32 cellular contexts compared by ENCODE assay signal in the genomic region with DNA sequence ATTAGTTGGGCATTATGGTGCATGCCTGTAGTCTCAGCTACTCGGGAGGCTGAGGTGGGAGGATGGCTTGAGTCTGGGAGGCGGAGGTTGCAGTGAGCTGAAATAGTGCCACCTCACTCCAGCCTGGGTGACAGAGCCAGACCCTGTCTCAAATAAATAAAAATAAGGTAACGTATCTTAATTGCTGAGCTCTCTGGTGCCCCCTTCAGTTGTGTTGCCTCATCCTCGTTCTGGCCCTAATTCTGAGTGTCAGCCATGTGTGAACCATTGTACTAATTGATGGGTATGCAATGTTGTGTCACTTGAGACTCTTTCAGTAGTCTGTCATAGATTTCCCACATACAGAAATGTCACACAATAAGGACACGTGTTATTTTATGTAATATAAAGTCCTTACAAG.
"Had no signal": no experiment of that assay in that cellular context is flagged by ENCODE, and none has a peak within 500 bp of the region (broad histone marks: within the 10 kb centered on the region; RNA-seq: fewer than 3 reads in every experiment).

No MANE protein-coding gene starts in this region.

- FAIRE-seq: keratinocyte, pancreas had no signal

- H3K36me3 ChIP-seq: ascending aorta, cardiac muscle cell, colonic mucosa, gastroesophageal sphincter, pancreas, stomach, thyroid gland, upper lobe of right lung had no signal

- H3K27ac ChIP-seq: ascending aorta, cardiac muscle cell, colonic mucosa, gastroesophageal sphincter, hepatocyte, pancreas, psoas muscle, stomach, thyroid gland, upper lobe of right lung had no signal

- DNase-seq: activated CD4-positive, alpha-beta memory T cell treated with anti-CD3 and anti-CD28 coated beads, Interleukin-2, amount 10 ng/mL, durations not matched to agents 7 days and 5 days; activated CD4-positive, alpha-beta T cell treated with anti-CD3 and anti-CD28 coated beads for 1 hour; activated CD4-positive, alpha-beta T cell treated with anti-CD3 and anti-CD28 coated beads, Interleukin-2, amount 10 ng/mL, durations not matched to agents 7 days and 5 days; activated CD8-positive, alpha-beta memory T cell treated with anti-CD3 and anti-CD28 coated beads, Interleukin-2, amount 50 U/mL, for 48 hours; activated gamma-delta T cell; activated naive CD4-positive, alpha-beta T cell treated with anti-CD3 and anti-CD28 coated beads, Interleukin-2, amount 10 ng/mL, durations not matched to agents 7 days and 5 days; activated naive CD8-positive, alpha-beta T cell treated with anti-CD3 and anti-CD28 coated beads, Interleukin-2, amount 10 ng/mL, durations not matched to agents 7 days and 5 days; activated T-cell treated with anti-CD3 and anti-CD28 coated beads, Interleukin-2, amount 50 U/mL, for 24 hours; cerebellar nuclear complex; colonic mucosa; effector memory CD4-positive, alpha-beta T cell; erythroblast; left cardiac atrium; left ventricle myocardium superior; naive B cell; nephron progenitor cell; nucleus accumbens; pancreas; psoas muscle; stimulated activated CD4-positive, alpha-beta T cell treated with anti-CD3 and anti-CD28 coated beads, Interleukin-15, amount 100 ng/mL, for 24 hours; stimulated activated CD4-positive, alpha-beta T cell treated with anti-CD3 and anti-CD28 coated beads, Interleukin-2, amount 100 ng/mL, for 24 hours; stimulated activated naive B cell treated with anti-CD40 and anti-IgM and Interleukin-4, amounts not matched to agents 10 μg/mL and 1 μg/mL and 100 μg/mL, for 72 hours; stomach; thyroid gland; upper lobe of right lung had no signal

- H3K36me3 Mint-ChIP-seq: activated naive CD4-positive, alpha-beta T cell treated with anti-CD3 and anti-CD28 coated beads, Interleukin-2, amount 10 ng/mL, durations not matched to agents 7 days and 5 days; activated naive CD8-positive, alpha-beta T cell treated with anti-CD3 and anti-CD28 coated beads, Interleukin-2, amount 10 ng/mL, durations not matched to agents 7 days and 5 days; brain; naive B cell; stimulated activated naive B cell treated with anti-CD40 and anti-IgM and Interleukin-4, amounts not matched to agents 10 μg/mL and 1 μg/mL and 100 μg/mL, for 72 hours had no signal

- H3K9me3 Mint-ChIP-seq: nephron progenitor cell had no signal

- H3K27ac Mint-ChIP-seq: activated CD4-positive, alpha-beta memory T cell treated with anti-CD3 and anti-CD28 coated beads, Interleukin-2, amount 10 ng/mL, durations not matched to agents 7 days and 5 days; activated CD4-positive, alpha-beta T cell treated with anti-CD3 and anti-CD28 coated beads, Interleukin-2, amount 10 ng/mL, durations not matched to agents 7 days and 5 days; activated naive CD4-positive, alpha-beta T cell treated with anti-CD3 and anti-CD28 coated beads, Interleukin-2, amount 10 ng/mL, durations not matched to agents 7 days and 5 days; activated naive CD8-positive, alpha-beta T cell treated with anti-CD3 and anti-CD28 coated beads, Interleukin-2, amount 10 ng/mL, durations not matched to agents 7 days and 5 days; activated T-cell treated with anti-CD3 and anti-CD28 coated beads, Interleukin-2, amount 50 U/mL, for 24 hours; brain; naive B cell; nephron progenitor cell; stimulated activated naive B cell treated with anti-CD40 and anti-IgM and Interleukin-4, amounts not matched to agents 10 μg/mL and 1 μg/mL and 100 μg/mL, for 72 hours; WTC11 had no signal

- H3K27me3 ChIP-seq: ascending aorta, cardiac muscle cell, colonic mucosa, hepatocyte, pancreas, stomach, thyroid gland, upper lobe of right lung had no signal

- H3K27me3 Mint-ChIP-seq: activated CD4-positive, alpha-beta memory T cell treated with anti-CD3 and anti-CD28 coated beads, Interleukin-2, amount 10 ng/mL, durations not matched to agents 7 days and 5 days; activated CD4-positive, alpha-beta T cell treated with anti-CD3 and anti-CD28 coated beads, Interleukin-2, amount 10 ng/mL, durations not matched to agents 7 days and 5 days; activated naive CD4-positive, alpha-beta T cell treated with anti-CD3 and anti-CD28 coated beads, Interleukin-2, amount 10 ng/mL, durations not matched to agents 7 days and 5 days; activated naive CD8-positive, alpha-beta T cell treated with anti-CD3 and anti-CD28 coated beads, Interleukin-2, amount 10 ng/mL, durations not matched to agents 7 days and 5 days; activated T-cell treated with anti-CD3 and anti-CD28 coated beads, Interleukin-2, amount 50 U/mL, for 24 hours; naive B cell; stimulated activated naive B cell treated with anti-CD40 and anti-IgM and Interleukin-4, amounts not matched to agents 10 μg/mL and 1 μg/mL and 100 μg/mL, for 72 hours had no signal

- H3K4me3 ChIP-seq: ascending aorta, cardiac muscle cell, colonic mucosa, gastroesophageal sphincter, hepatocyte, pancreas, psoas muscle, stomach, thyroid gland, upper lobe of right lung had no signal

- H3K4me1 ChIP-seq: ascending aorta, colonic mucosa, gastroesophageal sphincter, pancreas, psoas muscle, stomach, upper lobe of right lung had no signal

- H3K9me3 ChIP-seq: ascending aorta, colonic mucosa, gastroesophageal sphincter, pancreas, psoas muscle, thyroid gland, upper lobe of right lung had no signal

- H3K4me1 Mint-ChIP-seq: activated CD4-positive, alpha-beta memory T cell treated with anti-CD3 and anti-CD28 coated beads, Interleukin-2, amount 10 ng/mL, durations not matched to agents 7 days and 5 days; activated CD4-positive, alpha-beta T cell treated with anti-CD3 and anti-CD28 coated beads, Interleukin-2, amount 10 ng/mL, durations not matched to agents 7 days and 5 days; activated naive CD4-positive, alpha-beta T cell treated with anti-CD3 and anti-CD28 coated beads, Interleukin-2, amount 10 ng/mL, durations not matched to agents 7 days and 5 days; activated naive CD8-positive, alpha-beta T cell treated with anti-CD3 and anti-CD28 coated beads, Interleukin-2, amount 10 ng/mL, durations not matched to agents 7 days and 5 days; naive B cell; nephron progenitor cell; stimulated activated naive B cell treated with anti-CD40 and anti-IgM and Interleukin-4, amounts not matched to agents 10 μg/mL and 1 μg/mL and 100 μg/mL, for 72 hours; WTC11 had no signal

- H3K4me3 Mint-ChIP-seq: activated CD4-positive, alpha-beta memory T cell treated with anti-CD3 and anti-CD28 coated beads, Interleukin-2, amount 10 ng/mL, durations not matched to agents 7 days and 5 days; activated CD4-positive, alpha-beta T cell treated with anti-CD3 and anti-CD28 coated beads, Interleukin-2, amount 10 ng/mL, durations not matched to agents 7 days and 5 days; activated naive CD4-positive, alpha-beta T cell treated with anti-CD3 and anti-CD28 coated beads, Interleukin-2, amount 10 ng/mL, durations not matched to agents 7 days and 5 days; activated naive CD8-positive, alpha-beta T cell treated with anti-CD3 and anti-CD28 coated beads, Interleukin-2, amount 10 ng/mL, durations not matched to agents 7 days and 5 days; activated T-cell treated with anti-CD3 and anti-CD28 coated beads, Interleukin-2, amount 50 U/mL, for 24 hours; brain; naive B cell; nephron progenitor cell; stimulated activated naive B cell treated with anti-CD40 and anti-IgM and Interleukin-4, amounts not matched to agents 10 μg/mL and 1 μg/mL and 100 μg/mL, for 72 hours; WTC11 had no signal
